ENCODE assay signal across 8 cellular contexts in genomic region chr1:16048573-16049189, GRCh38. TPM values are rescaled to one million over a fixed set of nuclear protein-coding genes. Genes with fewer than 3 reads are reported as not detected.
DNase-seq lines count a peak whose midpoint lies in the region; ATAC-seq and TF ChIP-seq lines count a peak whose summit lies in the region.

No MANE protein-coding gene starts in this region.

- no peaks in the 10 kb centered on the region for H3K36me3 ChIP-seq in effector memory CD4-positive, alpha-beta T cell (ENCODE audit: control insufficient read depth, insufficient read depth, low read length)
- no peaks in the 10 kb centered on the region for H3K36me3 ChIP-seq in mucosa of descending colon (ENCODE audit: low read depth)
- H3K36me3 ChIP-seq in thoracic aorta, result no peaks in the 10 kb centered on the region

- H3K27ac ChIP-seq in effector memory CD4-positive, alpha-beta T cell (ENCODE audit: insufficient read depth, low read length, poor library complexity, severe bottlenecking), result no peak overlapping the region
- H3K27ac ChIP-seq in thoracic aorta, result no peak overlapping the region

- intact Hi-C loops in mucosa of descending colon (cut with DNase I, micrococcal nuclease), result no loop called here

- H3K4me3 ChIP-seq in effector memory CD4-positive, alpha-beta T cell (ENCODE audit: insufficient read depth, low read depth, low read length, poor library complexity, severe bottlenecking), result peak overlapping the region; percentile 48
- H3K4me3 ChIP-seq in mucosa of descending colon (no peak overlapping the region), thoracic aorta (peak overlapping the region; percentile 68)

- DNase-seq in HUDEP-2 (lab: John Stamatoyannopoulos, UW; ENCODE audit: unreplicated experiment in 76 of 76) (peak in 53 of 76 experiments; percentile 7 to 66 (median 32)), mucosa of descending colon (peak in 2 of 3 donors; percentile 53 to 62), thoracic aorta (ENCODE audit: low spot score) (no peak), NCI-H2196 (lab: John Stamatoyannopoulos, UW; ENCODE audit: unreplicated experiment) (no peak)
- peak; percentile 8 to 19 (median 11) for DNase-seq in effector memory CD4-positive, alpha-beta T cell

- peak; percentile 79 for ATAC-seq in SK-N-SH treated with all-trans-retinoic acid at 6 μM for 48 hours
- peak; percentile 47 for ATAC-seq in mucosa of descending colon
- no peak for ATAC-seq in thoracic aorta (ENCODE audit: insufficient number of reproducible peaks, low FRiP score, low read depth)
- ATAC-seq in GM18873 (IDR thresholded peaks at IDR 0.05; ENCODE audit: low FRiP score, unreplicated experiment), result no peak
- ATAC-seq in GM21423 (IDR thresholded peaks at IDR 0.05; ENCODE audit: unreplicated experiment), result no peak

- no peaks in the 10 kb centered on the region for H3K27me3 ChIP-seq in effector memory CD4-positive, alpha-beta T cell (replicated peaks; ENCODE audit: control insufficient read depth, insufficient read depth, low read length, poor library complexity, severe bottlenecking)
- H3K27me3 ChIP-seq in thoracic aorta (replicated peaks; ENCODE audit: insufficient read depth), result no peaks in the 10 kb centered on the region

- peaks cover 8% of the 10 kb centered on the region for H3K4me1 ChIP-seq in effector memory CD4-positive, alpha-beta T cell (ENCODE audit: control insufficient read depth, insufficient read depth, low read length, poor library complexity, severe bottlenecking)
- H3K4me1 ChIP-seq in mucosa of descending colon (ENCODE audit: low read depth), result peaks cover 3% of the 10 kb centered on the region
- H3K4me1 ChIP-seq in thoracic aorta (ENCODE audit: control insufficient read depth in 1 of 2, low read depth in 2 of 2), result peaks cover 0 to 8% of the 10 kb centered on the region in 2 donors

- no peaks in the 10 kb centered on the region for H3K9me3 ChIP-seq in effector memory CD4-positive, alpha-beta T cell (ENCODE audit: control insufficient read depth, low read length)
- H3K9me3 ChIP-seq in mucosa of descending colon (no peaks in the 10 kb centered on the region), thoracic aorta (no peaks in the 10 kb centered on the region)

- TF ChIP-seq CTCF in mucosa of descending colon (IDR thresholded peaks at IDR 0.05), result no peak
- TF ChIP-seq CTCF in thoracic aorta (IDR thresholded peaks at IDR 0.05), result no peak

TF ChIP-seq in SK-N-SH treated with all-trans-retinoic acid at 6 μM for 48 hours, 23 proteins besides CTCF, POLR2A, EP300 and RAD21:
- no peak for TF ChIP-seq PPARA (CRISPR knock-in tag; IDR thresholded peaks at IDR 0.05; ENCODE audit: borderline replicate concordance)
- no peak for TF ChIP-seq ZNF565 (CRISPR knock-in tag; conservative IDR thresholded peaks at IDR 0.05; ENCODE audit: low read depth)
- no peak for TF ChIP-seq ISL1 (CRISPR knock-in tag; IDR thresholded peaks at IDR 0.05)
- TF ChIP-seq CSRNP3 (CRISPR knock-in tag; IDR thresholded peaks at IDR 0.05), result no peak
- TF ChIP-seq GLIS3 (CRISPR knock-in tag; IDR thresholded peaks at IDR 0.05), result no peak
- no peak for TF ChIP-seq TSHZ2 (CRISPR knock-in tag; IDR thresholded peaks at IDR 0.05)
- no peak for TF ChIP-seq ARNTL (CRISPR knock-in tag; IDR thresholded peaks at IDR 0.05; ENCODE audit: borderline replicate concordance, low read depth)

RNA-seq across cellular contexts. Expression of gene CLCNKB, which starts 5.1 kb away (rescaled TPM):
- 1 to 10 TPM in 1 of 3 donors, not detected in 2; 1.2 TPM for total RNA-seq in mucosa of descending colon
- total RNA-seq in thoracic aorta, result not detected

RNA-seq across cellular contexts. Expression of gene FAM131C, which starts 24.8 kb away (rescaled TPM):
- total RNA-seq in mucosa of descending colon (1 to 10 TPM in 1 of 3 donors, not detected in 2; 3.5 TPM), thoracic aorta (not detected)

RNA-seq across cellular contexts. Expression of gene CLCNKA, which starts 26.8 kb away (rescaled TPM):
- total RNA-seq in mucosa of descending colon (1 to 10 TPM in 2 of 3 donors, not detected in 1; 1.3 to 3.4 TPM), thoracic aorta (1 to 10 TPM in 1 of 2 donors, not detected in 1; 4.7 TPM)

RNA-seq across cellular contexts. Expression of gene HSPB7, which starts 30.8 kb away (rescaled TPM):
- total RNA-seq in mucosa of descending colon (10 to 100 TPM in 2 of 3 donors, 1 to 10 TPM in 1; 1.5 to 78.0 (median 13.0) TPM), thoracic aorta (100 to 1,000 TPM; 223 to 430 TPM)

RNA-seq across cellular contexts. Expression of gene SRARP, which starts 44.6 kb away (rescaled TPM):
- total RNA-seq in mucosa of descending colon (not detected), thoracic aorta (not detected)

Comparison
In these comparisons a context has a peak if more than half of its experiments do, and no peak if none do; other contexts are left out.
1. DNase-seq: peak in HUDEP-2 (53 of 76), effector memory CD4-positive, alpha-beta T cell (3 of 3) and mucosa of descending colon (2 of 3); none in thoracic aorta (single experiment) and NCI-H2196 (single experiment).
2. ATAC-seq: peak in SK-N-SH treated with all-trans-retinoic acid at 6 μM for 48 hours (single experiment) and mucosa of descending colon (single experiment); none in thoracic aorta (single experiment), GM18873 (single experiment) and GM21423 (single experiment).